17 cellular contexts compared by ENCODE assay signal in genomic region chr15:38559908-38560307, GRCh38. TPM values are rescaled to one million over a fixed set of nuclear protein-coding genes. Genes with fewer than 3 reads are reported as not detected.
A peak's percentile ranks its signal among the peaks of the same experiment; 100 is the strongest.
DNase-seq lines count a peak whose midpoint lies in the region; ATAC-seq and TF ChIP-seq lines count a peak whose summit lies in the region.
"Had no signal": no experiment of that assay in that cellular context is flagged by ENCODE, and none has a peak within 500 bp of the region (broad histone marks: within the 10 kb centered on the region; RNA-seq: fewer than 3 reads in every experiment).

No MANE protein-coding gene starts in this region.

- H3K9ac ChIP-seq in GM23248 = no peak overlapping the region
- H3K9ac ChIP-seq: KMS-11 had no signal

- H3K27ac ChIP-seq in thymus (ENCODE audit: low read depth) (peak overlapping the region; percentile 19), lower lobe of right lung (no peak overlapping the region), GM23248 (no peak overlapping the region)
- H3K27ac ChIP-seq: KMS-11, RWPE1 had no signal

- DNase-seq in stimulated activated naive CD8-positive, alpha-beta T cell treated with anti-CD3 and anti-CD28 coated beads, Interleukin-15, Interleukin-2, amounts not matched to agents 100 U/mL and 50 U/mL, for 24 hours = no peak
- no peak for DNase-seq in activated CD8-positive, alpha-beta T cell treated with anti-CD3 and anti-CD28 coated beads for 36 hours
- DNase-seq in effector memory CD8-positive, alpha-beta T cell = no peak
- DNase-seq in lower lobe of right lung (no peak), GM23248 (no peak), putamen (ENCODE audit: low spot score) (no peak)
- DNase-seq: AML-193; DMS153; left colon; NCI-H1105 treated with DMSO at 0.1 percent for 48 hours; NK-92 treated with Interleukin-12 subunit alpha and Interleukin-12 subunit beta, amount 100 ng/mL, for 24 hours had no signal

- no peaks in the 10 kb centered on the region for H3K27me3 Mint-ChIP-seq in stimulated activated naive CD8-positive, alpha-beta T cell treated with anti-CD3 and anti-CD28 coated beads, Interleukin-15, Interleukin-2, amounts not matched to agents 100 ng/mL and 50 ng/mL, for 24 hours
- H3K27me3 Mint-ChIP-seq in activated CD8-positive, alpha-beta T cell treated with anti-CD3 and anti-CD28 coated beads for 36 hours = no peaks in the 10 kb centered on the region
- no peaks in the 10 kb centered on the region for H3K27me3 Mint-ChIP-seq in effector memory CD8-positive, alpha-beta T cell

- peaks cover 27% of the 10 kb centered on the region for H3F3A ChIP-seq in GM23248 (ENCODE audit: insufficient read depth)

- H3K4me3 ChIP-seq in thymus (ENCODE audit: low read length) = no peak overlapping the region
- no peak overlapping the region for H3K4me3 ChIP-seq in lower lobe of right lung
- no peak overlapping the region for H3K4me3 ChIP-seq in GM23248

- no peaks in the 10 kb centered on the region for H3K9me3 Mint-ChIP-seq in stimulated activated naive CD8-positive, alpha-beta T cell treated with anti-CD3 and anti-CD28 coated beads, Interleukin-15, Interleukin-2, amounts not matched to agents 100 ng/mL and 50 ng/mL, for 24 hours
- H3K9me3 Mint-ChIP-seq in activated CD8-positive, alpha-beta T cell treated with anti-CD3 and anti-CD28 coated beads for 36 hours = no peaks in the 10 kb centered on the region
- no peaks in the 10 kb centered on the region for H3K9me3 Mint-ChIP-seq in effector memory CD8-positive, alpha-beta T cell
- H3K9me3 Mint-ChIP-seq: WTC11 had no signal

- CTCF ChIA-PET in activated CD8-positive, alpha-beta T cell treated with anti-CD3 and anti-CD28 coated beads for 36 hours (lab: Charles Lee) = interaction anchor here (0.8 to 9.1 kb wide), 14 partner anchors 27 to 138 kb away, joined by 3 to 464 read pairs (median 4); partner anchors contain the start of gene FAM98B

- H3K27ac Mint-ChIP-seq in stimulated activated naive CD8-positive, alpha-beta T cell treated with anti-CD3 and anti-CD28 coated beads, Interleukin-15, Interleukin-2, amounts not matched to agents 100 ng/mL and 50 ng/mL, for 24 hours = peak overlapping the region; percentile 92
- H3K27ac Mint-ChIP-seq in activated CD8-positive, alpha-beta T cell treated with anti-CD3 and anti-CD28 coated beads for 36 hours = peak overlapping the region; percentile 96
- H3K27ac Mint-ChIP-seq in effector memory CD8-positive, alpha-beta T cell = peak overlapping the region; percentile 93 to 95
- H3K27ac Mint-ChIP-seq: progenitor cell of endocrine pancreas, WTC11 had no signal

- no peak for ATAC-seq in stimulated activated naive CD8-positive, alpha-beta T cell treated with anti-CD3 and anti-CD28 coated beads, Interleukin-15, Interleukin-2, amounts not matched to agents 100 U/mL and 50 U/mL, for 24 hours
- no peak for ATAC-seq in activated CD8-positive, alpha-beta T cell treated with anti-CD3 and anti-CD28 coated beads for 36 hours
- no peak for ATAC-seq in effector memory CD8-positive, alpha-beta T cell (replicated peaks)
- no peak for ATAC-seq in lower lobe of right lung
- ATAC-seq: left colon, WTC11 had no signal

- TF ChIP-seq CTCF in activated CD8-positive, alpha-beta T cell treated with anti-CD3 and anti-CD28 coated beads for 36 hours (IDR thresholded peaks at IDR 0.05) = no peak
- TF ChIP-seq CTCF in lower lobe of right lung (IDR thresholded peaks at IDR 0.05) = no peak

- 93% methylated on average over 2 of the region's 2 CpGs for WGBS in thymus
- 28 to 48% methylated on average over 2 of the region's 2 CpGs for WGBS in GM23248 (ENCODE audit: low coverage in 1 of 2, low lambda C conversion rate in 2 of 2, missing lambda C conversion rate in 2 of 2), 2 experiments

- H3K36me3 ChIP-seq in thymus (ENCODE audit: control insufficient read depth, insufficient read depth) (peaks cover 25% of the 10 kb centered on the region), lower lobe of right lung (no peaks in the 10 kb centered on the region), GM23248 (ENCODE audit: low read depth) (no peaks in the 10 kb centered on the region)

- H3K79me2 ChIP-seq in GM23248 (ENCODE audit: insufficient read depth) = no peaks in the 10 kb centered on the region

- intact Hi-C loops in activated CD8-positive, alpha-beta T cell treated with anti-CD3 and anti-CD28 coated beads for 36 hours (cut with micrococcal nuclease) = loop anchor here (2.0 to 5.0 kb wide), 2 partner anchors 73 to 129 kb away; no protein-coding TSS in a partner anchor
- intact Hi-C loops in lower lobe of right lung (cut with DNase I) = loop anchor here (10.0 kb wide), 1 partner anchor 125 kb away; no protein-coding TSS in a partner anchor

- H4K20me1 ChIP-seq in GM23248 (ENCODE audit: insufficient read depth) = no peaks in the 10 kb centered on the region

- POLR2A ChIA-PET in activated CD8-positive, alpha-beta T cell treated with anti-CD3 and anti-CD28 coated beads for 36 hours (lab: Charles Lee) = interaction anchor here (0.7 to 8.4 kb wide), 12 partner anchors 9 to 128 kb away, joined by 3 to 192 read pairs (median 5); no protein-coding TSS in a partner anchor

- peaks cover 40% of the 10 kb centered on the region for H3K4me1 ChIP-seq in thymus (ENCODE audit: control insufficient read depth, insufficient read depth, low read length)
- H3K4me1 ChIP-seq in lower lobe of right lung = peaks cover 22% of the 10 kb centered on the region
- H3K4me1 ChIP-seq in GM23248 (ENCODE audit: insufficient read depth) = peaks cover 35% of the 10 kb centered on the region

- peaks cover 91% of the 10 kb centered on the region for H3K4me1 Mint-ChIP-seq in stimulated activated naive CD8-positive, alpha-beta T cell treated with anti-CD3 and anti-CD28 coated beads, Interleukin-15, Interleukin-2, amounts not matched to agents 100 ng/mL and 50 ng/mL, for 24 hours (ENCODE audit: low read depth)
- H3K4me1 Mint-ChIP-seq in activated CD8-positive, alpha-beta T cell treated with anti-CD3 and anti-CD28 coated beads for 36 hours (ENCODE audit: low read depth) = peaks cover 74% of the 10 kb centered on the region
- peaks cover 84 to 90% of the 10 kb centered on the region in 2 donors for H3K4me1 Mint-ChIP-seq in effector memory CD8-positive, alpha-beta T cell (ENCODE audit: low read depth in 2 of 2)

- in situ Hi-C loops in GM23248 (cut with MboI) = no loop called here

- no peak overlapping the region for H3K4me2 ChIP-seq in GM23248 (ENCODE audit: unreplicated experiment)
- H3K4me2 ChIP-seq: KMS-11 had no signal

- H3K27me3 ChIP-seq in thymus (ENCODE audit: control insufficient read depth, insufficient read depth) (no peaks in the 10 kb centered on the region), lower lobe of right lung (ENCODE audit: low read depth) (peaks cover 18% of the 10 kb centered on the region), GM23248 (replicated peaks; ENCODE audit: insufficient read depth) (no peaks in the 10 kb centered on the region)

- H3K9me3 ChIP-seq in thymus (ENCODE audit: control insufficient read depth) (no peaks in the 10 kb centered on the region), lower lobe of right lung (no peaks in the 10 kb centered on the region), GM23248 (ENCODE audit: low read depth) (no peaks in the 10 kb centered on the region)

- H3K9me2 ChIP-seq in GM23248 (ENCODE audit: insufficient read depth) = no peaks in the 10 kb centered on the region

- H3K36me3 Mint-ChIP-seq in stimulated activated naive CD8-positive, alpha-beta T cell treated with anti-CD3 and anti-CD28 coated beads, Interleukin-15, Interleukin-2, amounts not matched to agents 100 ng/mL and 50 ng/mL, for 24 hours (ENCODE audit: low read depth) = peaks cover 72% of the 10 kb centered on the region
- peaks cover 77% of the 10 kb centered on the region for H3K36me3 Mint-ChIP-seq in activated CD8-positive, alpha-beta T cell treated with anti-CD3 and anti-CD28 coated beads for 36 hours (ENCODE audit: low read depth)
- peaks cover 79% of the 10 kb centered on the region for H3K36me3 Mint-ChIP-seq in effector memory CD8-positive, alpha-beta T cell (ENCODE audit: insufficient read depth)
- H3K36me3 Mint-ChIP-seq: WTC11 had no signal

- peak overlapping the region; percentile 95 for H3K4me3 Mint-ChIP-seq in stimulated activated naive CD8-positive, alpha-beta T cell treated with anti-CD3 and anti-CD28 coated beads, Interleukin-15, Interleukin-2, amounts not matched to agents 100 ng/mL and 50 ng/mL, for 24 hours
- H3K4me3 Mint-ChIP-seq in activated CD8-positive, alpha-beta T cell treated with anti-CD3 and anti-CD28 coated beads for 36 hours = peak overlapping the region; percentile 83
- H3K4me3 Mint-ChIP-seq in effector memory CD8-positive, alpha-beta T cell = peak overlapping the region; percentile 96
- H3K4me3 Mint-ChIP-seq: WTC11 had no signal

- no peak overlapping the region for H2AFZ ChIP-seq in GM23248

RNA-seq across cellular contexts. Expression of gene RASGRP1, which starts 4.7 kb away (rescaled TPM):
- total RNA-seq in activated CD8-positive, alpha-beta T cell treated with anti-CD3 and anti-CD28 coated beads for 36 hours = 100 to 1,000 TPM; 105 to 106 TPM
- polyA plus RNA-seq in thymus (12.3 TPM), GM23248 (2016; fragmentation: Nextera tagmentation; extraction: Ambion mirVana) (0.58 and 0.96 TPM in 2 replicates)
- 2.3 TPM for total RNA-seq in lower lobe of right lung
- 1.5 and 3.0 TPM in 2 replicates for total RNA-seq in GM23248 (2014; rRNA removed; shearing (Covaris generic))

Comparison
In these comparisons a context has a peak if more than half of its experiments do, and no peak if none do; other contexts are left out.
1. RNA of gene RASGRP1, which starts 4.7 kb away (total RNA-seq): 105 to 106 TPM in activated CD8-positive, alpha-beta T cell treated with anti-CD3 and anti-CD28 coated beads for 36 hours; 2.3 TPM in lower lobe of right lung (single experiment) and 1.5 to 3.0 TPM in GM23248; every median in the first group is over 10 times any median in the second.
2. Peak in every context shown above with its lines, with median percentiles within 50 percentile points of each other: H3K27ac Mint-ChIP-seq and H3K4me3 Mint-ChIP-seq.